ENCODE assay signal across 1 cellular context in genomic region chr20:38024496-38024895, GRCh38.
TF ChIP-seq lines count a peak whose summit lies in the region.

No MANE protein-coding gene starts in this region.

TF ChIP-seq in IMR-90, 13 proteins besides CTCF, POLR2A, EP300 and RAD21 (continued from another document):
- no peak for TF ChIP-seq NFE2L2 (IDR thresholded peaks at IDR 0.05; ENCODE audit: low read depth, low read length)
- TF ChIP-seq MAFK (IDR thresholded peaks at IDR 0.05; ENCODE audit: low read depth, low read length), result no peak
- no peak for TF ChIP-seq MAZ (IDR thresholded peaks at IDR 0.05; ENCODE audit: borderline replicate concordance, low read depth, low read length)
- TF ChIP-seq CHD1 (IDR thresholded peaks at IDR 0.05; ENCODE audit: low read depth, low read length), result no peak
- TF ChIP-seq, protein P1, sequence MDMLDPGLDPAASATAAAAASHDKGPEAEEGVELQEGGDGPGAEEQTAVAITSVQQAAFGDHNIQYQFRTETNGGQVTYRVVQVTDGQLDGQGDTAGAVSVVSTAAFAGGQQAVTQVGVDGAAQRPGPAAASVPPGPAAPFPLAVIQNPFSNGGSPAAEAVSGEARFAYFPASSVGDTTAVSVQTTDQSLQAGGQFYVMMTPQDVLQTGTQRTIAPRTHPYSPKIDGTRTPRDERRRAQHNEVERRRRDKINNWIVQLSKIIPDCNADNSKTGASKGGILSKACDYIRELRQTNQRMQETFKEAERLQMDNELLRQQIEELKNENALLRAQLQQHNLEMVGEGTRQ (IDR thresholded peaks at IDR 0.05; ENCODE audit: low read depth, low read length), result no peak
- no peak for TF ChIP-seq RCOR1 (IDR thresholded peaks at IDR 0.05; ENCODE audit: insufficient replicate concordance, low read length)
- no peak for TF ChIP-seq MXI1 (IDR thresholded peaks at IDR 0.05; ENCODE audit: borderline replicate concordance, low read depth, low read length)
- TF ChIP-seq ELK1 (IDR thresholded peaks at IDR 0.05; ENCODE audit: borderline replicate concordance, low read depth, low read length), result no peak
